Comparison of ENCODE assay signal across 8 cellular contexts in the genomic region with DNA sequence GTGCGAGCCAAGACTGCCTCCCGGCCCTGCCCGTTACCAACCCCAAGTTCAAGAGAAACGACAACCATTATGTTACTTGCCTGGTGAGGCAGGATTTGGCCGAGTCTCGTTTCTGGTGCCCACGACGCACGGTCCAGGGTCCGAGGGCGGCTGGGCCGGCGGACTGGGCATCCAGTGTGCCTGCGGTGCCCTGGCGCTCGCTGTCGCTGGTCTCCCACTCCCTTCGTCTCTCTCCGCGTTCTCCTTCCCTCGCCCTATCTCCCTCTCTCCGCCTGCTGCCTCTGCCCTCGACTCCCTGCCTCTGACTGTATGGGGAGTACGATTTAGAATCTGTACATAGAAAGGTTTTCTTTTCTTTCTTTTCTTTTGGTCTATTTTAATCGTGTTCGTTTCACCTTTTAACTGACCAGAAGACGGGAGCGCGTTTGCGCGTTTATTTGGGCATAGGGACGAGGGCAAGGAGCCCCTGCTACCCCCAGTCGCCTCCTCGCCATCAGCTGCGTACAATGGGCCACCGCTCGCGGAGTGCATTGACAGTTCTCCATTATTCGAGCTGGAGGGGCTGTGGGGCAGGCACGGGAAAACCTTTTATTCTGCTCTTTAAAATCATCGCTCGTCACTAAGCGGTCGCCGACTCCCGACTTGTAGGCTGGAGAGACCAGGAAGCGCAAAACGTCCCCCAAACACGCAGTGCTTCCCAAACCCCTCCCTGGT. TPM values are rescaled to one million over a fixed set of nuclear protein-coding genes. Genes with fewer than 3 reads are reported as not detected.
A peak's percentile ranks its signal among the peaks of the same experiment; 100 is the strongest.
DNase-seq lines count a peak whose midpoint lies in the region; ATAC-seq, FAIRE-seq and TF ChIP-seq lines count a peak whose summit lies in the region.

No MANE protein-coding gene starts in this region.

- peak overlapping the region; percentile 2 for H3K27ac ChIP-seq in mesenchymal stem cell (ENCODE audit: low read length, poor library complexity, severe bottlenecking)

- H3K36me3 ChIP-seq in mesenchymal stem cell (ENCODE audit: control insufficient read depth in 1 of 2, insufficient read depth in 2 of 2, low read depth in 1 of 2, low read length in 2 of 2), result no peaks in the 10 kb centered on the region

- peak overlapping the region; percentile 86 for H3K4me2 ChIP-seq in mesenchymal stem cell (ENCODE audit: low read length, poor library complexity, severe bottlenecking)

- DNase-seq in DMS79 treated with DMSO at 0.1 percent for 48 hours (lab: John Stamatoyannopoulos, UW) (peak; percentile 56), KBM-7 (peak; percentile 45), choroid plexus epithelial cell (ENCODE audit: low read depth) (peak; percentile 59), mesenchymal stem cell (peak; percentile 67), SKM-1 (lab: John Stamatoyannopoulos, UW; ENCODE audit: unreplicated experiment) (no peak), GM12892 (ENCODE audit: insufficient read length) (no peak)

- peak overlapping the region; percentile 84 for H2AFZ ChIP-seq in mesenchymal stem cell (ENCODE audit: low read depth, low read length)

- H2BK5ac ChIP-seq in mesenchymal stem cell (ENCODE audit: low read depth, low read length, poor library complexity, severe bottlenecking), result no peak overlapping the region

- TF ChIP-seq CTCF in choroid plexus epithelial cell (conservative IDR thresholded peaks at IDR 0.05; ENCODE audit: low read depth, low read length), result no peak

- FAIRE-seq in GM12892 (lab: Jason Lieb, UNC), result no peak

- H4K8ac ChIP-seq in mesenchymal stem cell (ENCODE audit: low read length), result peak overlapping the region; percentile 99

- H3K79me1 ChIP-seq in mesenchymal stem cell (replicated peaks; ENCODE audit: low read length, poor library complexity, severe bottlenecking), result peaks cover 6% of the 10 kb centered on the region

- H2AK5ac ChIP-seq in mesenchymal stem cell (ENCODE audit: low read length, severe bottlenecking), result no peak overlapping the region

- H3K9ac ChIP-seq in mesenchymal stem cell (ENCODE audit: low read length), result peak overlapping the region; percentile 89

- in situ Hi-C loops in KBM-7 (cut with MboI; ENCODE audit: low pct_unique_long_range_greater_than_20kb, low sequenced_read_pairs), result loop anchor here (25.0 kb wide), 2 partner anchors 207 to 332 kb away; no protein-coding TSS in a partner anchor

- H3K23ac ChIP-seq in mesenchymal stem cell (ENCODE audit: low read length in 2 of 2), result peak overlapping the region; percentile 97 to 100

- peak overlapping the region in 1 of 2 experiments; percentile 97 for H2BK12ac ChIP-seq in mesenchymal stem cell (ENCODE audit: low read length in 2 of 2)

- peak overlapping the region; percentile 99 to 100 for H3K4ac ChIP-seq in mesenchymal stem cell (ENCODE audit: low read depth in 1 of 2, low read length in 2 of 2)

- H3K4me3 ChIP-seq in choroid plexus epithelial cell (ENCODE audit: low read depth, low read length) (peak overlapping the region; percentile 69), mesenchymal stem cell (ENCODE audit: insufficient read depth in 1 of 2, low read depth in 1 of 2, low read length in 2 of 2) (peak overlapping the region; percentile 71 to 95)

- peak overlapping the region; percentile 93 for H2BK120ac ChIP-seq in mesenchymal stem cell (ENCODE audit: low read depth, low read length)

- no peak for ATAC-seq in GM21528 (IDR thresholded peaks at IDR 0.05; ENCODE audit: low FRiP score, unreplicated experiment)
- ATAC-seq in HG03039 (IDR thresholded peaks at IDR 0.05; ENCODE audit: unreplicated experiment), result no peak

- H4K91ac ChIP-seq in mesenchymal stem cell (ENCODE audit: low read length), result peak overlapping the region; percentile 97

- TF ChIP-seq POLR2A in GM12892 (IDR thresholded peaks at IDR 0.05; ENCODE audit: low read depth, low read length), result no peak

- H2BK15ac ChIP-seq in mesenchymal stem cell (ENCODE audit: low read depth, poor library complexity, severe bottlenecking), result peak overlapping the region; percentile 30

- peaks cover 16% of the 10 kb centered on the region for H3K4me1 ChIP-seq in mesenchymal stem cell (ENCODE audit: control insufficient read depth, insufficient read depth, low read depth, low read length)

- peak overlapping the region; percentile 64 to 99 for H3K14ac ChIP-seq in mesenchymal stem cell (ENCODE audit: low read length in 2 of 2)

- H3K18ac ChIP-seq in mesenchymal stem cell (ENCODE audit: low read depth in 1 of 2, low read length in 2 of 2), result peak overlapping the region; percentile 100

- no peaks in the 10 kb centered on the region for H3K27me3 ChIP-seq in mesenchymal stem cell (ENCODE audit: control insufficient read depth in 1 of 2, insufficient read depth in 1 of 2, low read length in 2 of 2)

- under 1% methylated on average over 41 of the region's 49 CpGs for WGBS in mesenchymal stem cell

- no peaks in the 10 kb centered on the region for H3K9me3 ChIP-seq in mesenchymal stem cell (ENCODE audit: control insufficient read depth, low read length)

RNA-seq across cellular contexts. Expression of a gene that starts 0.5 kb away (rescaled TPM):
- 49.8 TPM for polyA plus RNA-seq in mesenchymal stem cell (2013, experiment 1 of 2)
- 50.1 TPM for polyA plus RNA-seq in mesenchymal stem cell (2013, experiment 2 of 2)
- 1.2 TPM for polyA plus RNA-seq in GM12892 (2012; ENCODE audit: missing spikeins)

RNA-seq across cellular contexts. Expression of a gene that starts 2.5 kb away (rescaled TPM):
- polyA plus RNA-seq in mesenchymal stem cell (2013, experiment 1 of 2), result 206 TPM
- 191 TPM for polyA plus RNA-seq in mesenchymal stem cell (2013, experiment 2 of 2)
- not detected for polyA plus RNA-seq in GM12892 (2012; ENCODE audit: missing spikeins)

Comparison
In these comparisons a context has a peak if more than half of its experiments do, and no peak if none do; other contexts are left out.
1. DNase-seq: peak in DMS79 treated with DMSO at 0.1 percent for 48 hours (single experiment), KBM-7 (single experiment), choroid plexus epithelial cell (single experiment) and mesenchymal stem cell (single experiment); none in SKM-1 (single experiment) and GM12892 (single experiment).